In genomic region chr12:79691299-79692248, GRCh38 we compare ENCODE assay signal across 8 cellular contexts. TPM values are rescaled to one million over a fixed set of nuclear protein-coding genes. Genes with fewer than 3 reads are reported as not detected.
DNase-seq lines count a peak whose midpoint lies in the region; ATAC-seq and TF ChIP-seq lines count a peak whose summit lies in the region.

No MANE protein-coding gene starts in this region.

- no peak for ATAC-seq in activated CD8-positive, alpha-beta memory T cell treated with anti-CD3 and anti-CD28 coated beads, Interleukin-2, amount 10 ng/mL, durations not matched to agents 7 days and 5 days
- ATAC-seq in thoracic aorta (ENCODE audit: insufficient number of reproducible peaks, low FRiP score, low read depth) (no peak), GM21390 (IDR thresholded peaks at IDR 0.05; ENCODE audit: unreplicated experiment) (no peak)

- H3K27ac Mint-ChIP-seq in activated CD8-positive, alpha-beta memory T cell treated with anti-CD3 and anti-CD28 coated beads, Interleukin-2, amount 10 ng/mL, durations not matched to agents 7 days and 5 days = no peak overlapping the region

- 3% methylated on average over 27 of the region's 27 CpGs for WGBS in lower leg skin, 2 donors

- no peaks in the 10 kb centered on the region for H3K36me3 ChIP-seq in colonic mucosa
- no peaks in the 10 kb centered on the region for H3K36me3 ChIP-seq in thoracic aorta

- H3K27ac ChIP-seq in colonic mucosa (peak overlapping the region; percentile 84), thoracic aorta (peak overlapping the region; percentile 92 to 93)

- DNase-seq in activated CD8-positive, alpha-beta memory T cell treated with anti-CD3 and anti-CD28 coated beads, Interleukin-2, amount 10 ng/mL, durations not matched to agents 7 days and 5 days = no peak
- no peak for DNase-seq in activated CD8-positive, alpha-beta memory T cell treated with anti-CD3 and anti-CD28 coated beads, Interleukin-2, amount 50 U/mL, for 48 hours
- DNase-seq in NCI-H69 (lab: John Stamatoyannopoulos, UW) (peak; percentile 91), colonic mucosa (peak; percentile 35), lower leg skin (ENCODE audit: low spot score in 2 of 2) (peak in 1 of 2 donors; percentile 22), thoracic aorta (ENCODE audit: low spot score) (peak; percentile 6)
- no peak for DNase-seq in stimulated activated CD4-positive, alpha-beta T cell treated with anti-CD3 and anti-CD28 coated beads, Interleukin-15, amount 100 ng/mL, for 24 hours

- H3K9me3 Mint-ChIP-seq in activated CD8-positive, alpha-beta memory T cell treated with anti-CD3 and anti-CD28 coated beads, Interleukin-2, amount 10 ng/mL, durations not matched to agents 7 days and 5 days (ENCODE audit: low read depth) = no peaks in the 10 kb centered on the region

- H3K9ac ChIP-seq in colonic mucosa (ENCODE audit: low read depth in 2 of 2, low read length in 2 of 2) = peak overlapping the region; percentile 84 to 90

- peaks cover 10% of the 10 kb centered on the region for H3K4me1 Mint-ChIP-seq in activated CD8-positive, alpha-beta memory T cell treated with anti-CD3 and anti-CD28 coated beads, Interleukin-2, amount 10 ng/mL, durations not matched to agents 7 days and 5 days

- no peak for TF ChIP-seq CTCF in colonic mucosa (IDR thresholded peaks at IDR 0.05)
- TF ChIP-seq CTCF in lower leg skin (IDR thresholded peaks at IDR 0.05) = no peak
- no peak for TF ChIP-seq CTCF in thoracic aorta (IDR thresholded peaks at IDR 0.05)

- H3K36me3 Mint-ChIP-seq in activated CD8-positive, alpha-beta memory T cell treated with anti-CD3 and anti-CD28 coated beads, Interleukin-2, amount 10 ng/mL, durations not matched to agents 7 days and 5 days = peaks cover 2% of the 10 kb centered on the region

- CTCF ChIA-PET in activated CD8-positive, alpha-beta memory T cell treated with anti-CD3 and anti-CD28 coated beads, Interleukin-2, amount 10 ng/mL, durations not matched to agents 7 days and 5 days (lab: Charles Lee) = interaction anchor here (0.5 kb wide), 1 partner anchor 46 kb away, joined by 3 read pairs; no protein-coding TSS in a partner anchor

- intact Hi-C loops in colonic mucosa (cut with DNase I) (loop anchor here (5.0 to 10.0 kb wide), 2 partner anchors 134 to 277 kb away; no protein-coding TSS in a partner anchor), lower leg skin (cut with DNase I; ENCODE audit: low total_unique reads) (no loop called here)

- H3K27me3 ChIP-seq in colonic mucosa (no peaks in the 10 kb centered on the region), thoracic aorta (replicated peaks; ENCODE audit: insufficient read depth) (no peaks in the 10 kb centered on the region)

- peak overlapping the region; percentile 65 for H3K4me3 Mint-ChIP-seq in activated CD8-positive, alpha-beta memory T cell treated with anti-CD3 and anti-CD28 coated beads, Interleukin-2, amount 10 ng/mL, durations not matched to agents 7 days and 5 days

- H3K9me3 ChIP-seq in colonic mucosa (no peaks in the 10 kb centered on the region), thoracic aorta (no peaks in the 10 kb centered on the region)

- H3K4me1 ChIP-seq in colonic mucosa = no peaks in the 10 kb centered on the region
- peaks cover 0 to 14% of the 10 kb centered on the region in 2 donors for H3K4me1 ChIP-seq in thoracic aorta (ENCODE audit: control insufficient read depth in 1 of 2, low read depth in 2 of 2)

- no peak for TF ChIP-seq POLR2A in lower leg skin (IDR thresholded peaks at IDR 0.05)

- peaks cover 62% of the 10 kb centered on the region for H3K27me3 Mint-ChIP-seq in activated CD8-positive, alpha-beta memory T cell treated with anti-CD3 and anti-CD28 coated beads, Interleukin-2, amount 10 ng/mL, durations not matched to agents 7 days and 5 days

- H3K4me3 ChIP-seq in colonic mucosa (peak overlapping the region; percentile 80), lower leg skin (ENCODE audit: low read depth, poor library complexity, severe bottlenecking) (peak overlapping the region; percentile 20), thoracic aorta (peak overlapping the region; percentile 99)

RNA-seq across cellular contexts. Expression of gene PAWR, which starts 0.8 kb away (rescaled TPM):
- total RNA-seq in activated CD8-positive, alpha-beta memory T cell treated with anti-CD3 and anti-CD28 coated beads, Interleukin-2, amount 10 ng/mL, durations not matched to agents 7 days and 5 days = 1 to 10 TPM; 3.0 to 5.2 TPM
- total RNA-seq in colonic mucosa = 100 to 1,000 TPM; 135 to 211 TPM
- 100 to 1,000 TPM in 1 of 4 donors, 10 to 100 TPM in 3; 53.6 to 115 (median 65.6) TPM for total RNA-seq in lower leg skin
- total RNA-seq in thoracic aorta = 100 to 1,000 TPM in 1 of 2 donors, 10 to 100 TPM in 1; 78.9 to 104 TPM

Comparison
In these comparisons a context has a peak if more than half of its experiments do, and no peak if none do; other contexts are left out.
1. DNase-seq: peak in NCI-H69 (single experiment), colonic mucosa (single experiment) and thoracic aorta (single experiment); none in activated CD8-positive, alpha-beta memory T cell treated with anti-CD3 and anti-CD28 coated beads, Interleukin-2, amount 10 ng/mL, durations not matched to agents 7 days and 5 days (single experiment), activated CD8-positive, alpha-beta memory T cell treated with anti-CD3 and anti-CD28 coated beads, Interleukin-2, amount 50 U/mL, for 48 hours (single experiment) and stimulated activated CD4-positive, alpha-beta T cell treated with anti-CD3 and anti-CD28 coated beads, Interleukin-15, amount 100 ng/mL, for 24 hours (single experiment).
2. H3K4me3 ChIP-seq: peak in every context shown above with its lines; median percentile 99 in thoracic aorta; 80 in colonic mucosa; 20 in lower leg skin.
3. RNA of gene PAWR, which starts 0.8 kb away (total RNA-seq): 135 to 211 TPM in colonic mucosa, 78.9 to 104 TPM in thoracic aorta and 53.6 to 115 TPM in lower leg skin; 3.0 to 5.2 TPM in activated CD8-positive, alpha-beta memory T cell treated with anti-CD3 and anti-CD28 coated beads, Interleukin-2, amount 10 ng/mL, durations not matched to agents 7 days and 5 days; every median in the first group is over 4 times any median in the second.